Comparison of ENCODE assay signal across 14 cellular contexts in the genomic region with DNA sequence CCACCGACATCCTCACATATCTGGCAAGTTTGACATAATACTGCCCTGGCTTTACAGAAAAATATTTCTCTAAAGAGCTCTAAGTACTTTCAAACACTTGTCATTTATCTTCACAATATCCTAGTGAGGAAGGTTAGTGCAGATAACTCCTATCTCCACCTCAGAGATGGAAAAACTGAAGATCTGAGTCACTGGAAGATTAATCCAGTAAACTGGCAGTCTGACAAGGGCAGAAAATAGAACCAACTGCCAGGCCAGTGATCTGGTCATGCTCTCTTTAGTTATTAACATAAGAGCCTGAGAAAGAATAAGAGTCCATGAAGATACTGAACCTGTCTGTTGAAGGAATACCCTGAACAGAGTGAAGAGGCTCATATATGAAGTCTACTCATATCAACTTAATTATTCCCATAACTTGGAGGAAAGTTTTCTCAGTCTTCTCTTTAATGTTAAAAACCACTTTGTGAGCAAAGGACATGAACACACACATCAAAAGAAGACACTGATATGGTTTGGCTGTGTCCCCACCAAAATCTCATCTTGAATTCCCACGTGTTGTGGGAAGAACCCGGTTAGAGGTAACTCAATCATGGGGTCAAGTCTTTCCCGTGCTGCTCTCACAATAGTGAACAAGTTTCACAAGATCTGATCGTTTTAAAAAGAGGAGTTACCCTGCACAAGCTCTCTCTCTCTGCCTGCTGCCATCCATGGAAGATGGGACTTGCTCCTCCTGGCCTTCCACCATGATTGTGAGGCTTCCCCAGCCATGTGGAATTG.
A peak's percentile ranks its signal among the peaks of the same experiment; 100 is the strongest.
DNase-seq lines count a peak whose midpoint lies in the region; ATAC-seq and TF ChIP-seq lines count a peak whose summit lies in the region.
"Had no signal": no experiment of that assay in that cellular context is flagged by ENCODE, and none has a peak within 500 bp of the region (broad histone marks: within the 10 kb centered on the region; RNA-seq: fewer than 3 reads in every experiment).

No MANE protein-coding gene starts in this region.

- intact Hi-C loops in ascending aorta (cut with DNase I), result no loop called here

- DNase-seq in AG09309 (ENCODE audit: low read depth), result peak; percentile 31
- DNase-seq in NCI-H226, result peak; percentile 70
- DNase-seq in choroid plexus epithelial cell (ENCODE audit: low read depth), result peak; percentile 58
- DNase-seq in left lobe of liver (ENCODE audit: low spot score), result no peak
- DNase-seq in UCSD-AML1 (lab: John Stamatoyannopoulos, UW; ENCODE audit: unreplicated experiment), result no peak
- no peak for DNase-seq in effector CD8-positive, alpha-beta T cell (lab: John Stamatoyannopoulos, UW)
- no peak for DNase-seq in ascending aorta (ENCODE audit: low spot score in 2 of 2)
- DNase-seq: activated CD4-positive, alpha-beta T cell treated with anti-CD3 and anti-CD28 coated beads for 48 hours; activated naive CD4-positive, alpha-beta T cell treated with anti-CD3 and anti-CD28 coated beads, Interleukin-2, amount 50 U/mL, for 16 hours; CD4-positive, CD25-positive, alpha-beta regulatory T cell; NCI-H345 had no signal

- H3K27me3 ChIP-seq in ascending aorta, result no peaks in the 10 kb centered on the region

- no peak overlapping the region for H3K27ac ChIP-seq in ascending aorta
- H3K27ac ChIP-seq: epithelial cell of prostate, prostate gland had no signal

- TF ChIP-seq CTCF in AG09309 (IDR thresholded peaks at IDR 0.05; ENCODE audit: control insufficient read depth, insufficient read depth, low read depth, low read length, missing control alignments) (no peak), choroid plexus epithelial cell (conservative IDR thresholded peaks at IDR 0.05; ENCODE audit: low read depth, low read length) (no peak), ascending aorta (IDR thresholded peaks at IDR 0.05) (no peak)

- H3K36me3 ChIP-seq in ascending aorta, result peaks cover 27 to 50% of the 10 kb centered on the region in 2 donors
- H3K36me3 ChIP-seq: prostate gland had no signal

- H3K4me3 ChIP-seq in AG09309 (ENCODE audit: control insufficient read depth, low read depth, low read length), result no peak overlapping the region
- no peak overlapping the region for H3K4me3 ChIP-seq in choroid plexus epithelial cell (ENCODE audit: low read depth, low read length)
- no peak overlapping the region for H3K4me3 ChIP-seq in ascending aorta
- H3K4me3 ChIP-seq: prostate gland had no signal

- no peaks in the 10 kb centered on the region for H3K4me1 ChIP-seq in ascending aorta
- H3K4me1 ChIP-seq: prostate gland had no signal

- no peaks in the 10 kb centered on the region for H3K9me3 ChIP-seq in ascending aorta
- H3K9me3 ChIP-seq: prostate gland had no signal

- ATAC-seq in left lobe of liver, result peak; percentile 43
- ATAC-seq in GM21576 (IDR thresholded peaks at IDR 0.05; ENCODE audit: unreplicated experiment), result no peak

Comparison
In these comparisons a context has a peak if more than half of its experiments do, and no peak if none do; other contexts are left out.
1. DNase-seq: peak in AG09309 (single experiment), NCI-H226 (single experiment) and choroid plexus epithelial cell (single experiment); none in left lobe of liver (single experiment), UCSD-AML1 (single experiment), effector CD8-positive, alpha-beta T cell (single experiment) and ascending aorta (0 of 2).